In genomic region chr6:135181333-135182119, GRCh38 we compare ENCODE assay signal across 7 cellular contexts. TPM values are rescaled to one million over a fixed set of nuclear protein-coding genes. Genes with fewer than 3 reads are reported as not detected.
DNase-seq lines count a peak whose midpoint lies in the region; ATAC-seq and TF ChIP-seq lines count a peak whose summit lies in the region.

No MANE protein-coding gene starts in this region.

- intact Hi-C loops in activated CD4-positive, alpha-beta T cell treated with anti-CD3 and anti-CD28 coated beads, Interleukin-2, amount 10 ng/mL, durations not matched to agents 24 days and 14 days (cut with micrococcal nuclease) = loop anchor here (2.0 to 5.0 kb wide), 3 partner anchors 29 to 1106 kb away; partner anchors contain the start of gene BCLAF1
- intact Hi-C loops in ovary (cut with DNase I) = no loop called here

- H3K4me1 ChIP-seq in ovary (ENCODE audit: insufficient read depth) = peaks cover 8% of the 10 kb centered on the region

- H3K27me3 Mint-ChIP-seq in activated CD4-positive, alpha-beta T cell treated with anti-CD3 and anti-CD28 coated beads, Interleukin-2, amount 10 ng/mL, durations not matched to agents 24 days and 14 days = no peaks in the 10 kb centered on the region

- no peak for TF ChIP-seq EP300 in ovary (IDR thresholded peaks at IDR 0.05)

- no peaks in the 10 kb centered on the region for H3K9me3 Mint-ChIP-seq in activated CD4-positive, alpha-beta T cell treated with anti-CD3 and anti-CD28 coated beads, Interleukin-2, amount 10 ng/mL, durations not matched to agents 24 days and 14 days

- no peak for TF ChIP-seq POLR2A in ovary (IDR thresholded peaks at IDR 0.05)

- H3K4me3 Mint-ChIP-seq in activated CD4-positive, alpha-beta T cell treated with anti-CD3 and anti-CD28 coated beads, Interleukin-2, amount 10 ng/mL, durations not matched to agents 24 days and 14 days = peak overlapping the region; percentile 92

- no peaks in the 10 kb centered on the region for H3K9me3 ChIP-seq in ovary

- H3K4me1 Mint-ChIP-seq in activated CD4-positive, alpha-beta T cell treated with anti-CD3 and anti-CD28 coated beads, Interleukin-2, amount 10 ng/mL, durations not matched to agents 24 days and 14 days = peaks cover 39% of the 10 kb centered on the region

- H3K27me3 ChIP-seq in ovary = no peaks in the 10 kb centered on the region

- H3K27ac Mint-ChIP-seq in activated CD4-positive, alpha-beta T cell treated with anti-CD3 and anti-CD28 coated beads, Interleukin-2, amount 10 ng/mL, durations not matched to agents 24 days and 14 days = peak overlapping the region; percentile 89

- no peaks in the 10 kb centered on the region for H3K36me3 ChIP-seq in ovary

- 0 to 1% (median 0%) methylated on average over 58 to 62 of the region's 62 CpGs for WGBS in ovary, 3 donors

- ATAC-seq in GM18867 (IDR thresholded peaks at IDR 0.05; ENCODE audit: unreplicated experiment) (peak; percentile 7), GM21526 (IDR thresholded peaks at IDR 0.05; ENCODE audit: low FRiP score, unreplicated experiment) (no peak)

- H3K36me3 Mint-ChIP-seq in activated CD4-positive, alpha-beta T cell treated with anti-CD3 and anti-CD28 coated beads, Interleukin-2, amount 10 ng/mL, durations not matched to agents 24 days and 14 days (ENCODE audit: low read depth) = peaks cover 21% of the 10 kb centered on the region

- no peak overlapping the region for H3K27ac ChIP-seq in ovary

- H3K4me3 ChIP-seq in fibroblast of the aortic adventitia (ENCODE audit: low read depth, low read length) (peak overlapping the region; percentile 67), ovary (peak overlapping the region; percentile 51)

- TF ChIP-seq CTCF in fibroblast of the aortic adventitia (IDR thresholded peaks at IDR 0.05; ENCODE audit: insufficient read depth, low read length) = no peak
- no peak for TF ChIP-seq CTCF in ovary (IDR thresholded peaks at IDR 0.05)

- DNase-seq in KG1 (lab: John Stamatoyannopoulos, UW) (peak; percentile 19), fibroblast of the aortic adventitia (ENCODE audit: low read depth) (peak; percentile 22), ovary (no peak), AML-193 (lab: John Stamatoyannopoulos, UW) (no peak)
- peak; percentile 77 for DNase-seq in activated CD4-positive, alpha-beta T cell treated with anti-CD3 and anti-CD28 coated beads, Interleukin-2, amount 10 ng/mL, durations not matched to agents 24 days and 14 days

RNA-seq across cellular contexts. Expression of gene MYB, which starts 0.4 kb away (rescaled TPM):
- 44.1 and 44.2 TPM in 2 replicates for total RNA-seq in activated CD4-positive, alpha-beta T cell treated with anti-CD3 and anti-CD28 coated beads, Interleukin-2, amount 10 ng/mL, durations not matched to agents 24 days and 14 days
- 0.54 and 1.6 TPM in 2 replicates for total RNA-seq in fibroblast of the aortic adventitia (ENCODE audit: low replicate concordance)
- total RNA-seq in ovary = 1 to 10 TPM in 3 of 7 donors, under 1 TPM in 2, not detected in 2; 0.12 to 7.0 (median 1.2) TPM
- polyA plus RNA-seq in ovary = 1 to 10 TPM in 1 of 2 donors, under 1 TPM in 1; 0.07 to 1.0 TPM

Comparison
In these comparisons a context has a peak if more than half of its experiments do, and no peak if none do; other contexts are left out.
1. DNase-seq: peak in KG1 (single experiment), activated CD4-positive, alpha-beta T cell treated with anti-CD3 and anti-CD28 coated beads, Interleukin-2, amount 10 ng/mL, durations not matched to agents 24 days and 14 days (single experiment) and fibroblast of the aortic adventitia (single experiment); none in ovary (0 of 5) and AML-193 (0 of 2).